ENCODE assay signal across 20 cellular contexts in the genomic region with DNA sequence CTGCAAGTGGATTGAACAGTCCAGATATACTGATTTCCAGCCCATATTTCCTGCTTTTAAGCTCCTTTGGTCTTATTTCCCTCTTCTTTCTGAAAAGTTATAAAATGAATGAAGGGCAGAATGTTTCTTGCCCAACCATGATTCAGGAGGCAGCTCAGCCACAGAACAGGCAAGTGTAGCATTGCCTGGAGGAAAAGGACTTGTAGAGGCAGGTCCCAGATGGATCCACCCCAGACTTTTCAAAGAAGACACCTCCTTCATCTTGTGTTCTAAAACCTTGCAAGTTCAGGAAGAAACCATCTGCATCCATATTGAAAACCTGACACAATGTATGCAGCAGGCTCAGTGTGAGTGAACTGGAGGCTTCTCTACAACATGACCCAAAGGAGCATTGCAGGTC. TPM values are rescaled to one million over a fixed set of nuclear protein-coding genes. Genes with fewer than 3 reads are reported as not detected.
"Had no signal": no experiment of that assay in that cellular context is flagged by ENCODE, and none has a peak within 500 bp of the region (broad histone marks: within the 10 kb centered on the region; RNA-seq: fewer than 3 reads in every experiment).

A gene with protein sequence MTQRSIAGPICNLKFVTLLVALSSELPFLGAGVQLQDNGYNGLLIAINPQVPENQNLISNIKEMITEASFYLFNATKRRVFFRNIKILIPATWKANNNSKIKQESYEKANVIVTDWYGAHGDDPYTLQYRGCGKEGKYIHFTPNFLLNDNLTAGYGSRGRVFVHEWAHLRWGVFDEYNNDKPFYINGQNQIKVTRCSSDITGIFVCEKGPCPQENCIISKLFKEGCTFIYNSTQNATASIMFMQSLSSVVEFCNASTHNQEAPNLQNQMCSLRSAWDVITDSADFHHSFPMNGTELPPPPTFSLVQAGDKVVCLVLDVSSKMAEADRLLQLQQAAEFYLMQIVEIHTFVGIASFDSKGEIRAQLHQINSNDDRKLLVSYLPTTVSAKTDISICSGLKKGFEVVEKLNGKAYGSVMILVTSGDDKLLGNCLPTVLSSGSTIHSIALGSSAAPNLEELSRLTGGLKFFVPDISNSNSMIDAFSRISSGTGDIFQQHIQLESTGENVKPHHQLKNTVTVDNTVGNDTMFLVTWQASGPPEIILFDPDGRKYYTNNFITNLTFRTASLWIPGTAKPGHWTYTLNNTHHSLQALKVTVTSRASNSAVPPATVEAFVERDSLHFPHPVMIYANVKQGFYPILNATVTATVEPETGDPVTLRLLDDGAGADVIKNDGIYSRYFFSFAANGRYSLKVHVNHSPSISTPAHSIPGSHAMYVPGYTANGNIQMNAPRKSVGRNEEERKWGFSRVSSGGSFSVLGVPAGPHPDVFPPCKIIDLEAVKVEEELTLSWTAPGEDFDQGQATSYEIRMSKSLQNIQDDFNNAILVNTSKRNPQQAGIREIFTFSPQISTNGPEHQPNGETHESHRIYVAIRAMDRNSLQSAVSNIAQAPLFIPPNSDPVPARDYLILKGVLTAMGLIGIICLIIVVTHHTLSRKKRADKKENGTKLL (plus strand): TSS at position 299 of the 400 bp plus-strand sequence. CDS start 77 bp downstream, at position 376.

- H3K36me3 ChIP-seq: colonic mucosa, left lung, prostate gland, right atrium auricular region, thoracic aorta, upper lobe of right lung had no signal

- H3K4me2 ChIP-seq: SK-N-SH had no signal

- H3K9me2 ChIP-seq: SK-N-SH had no signal

- H3K4me3 ChIP-seq: body of pancreas, colonic mucosa, left lung, mucosa of descending colon, prostate gland, right atrium auricular region, thoracic aorta, upper lobe of right lung had no signal

- H3K27ac ChIP-seq: body of pancreas, colonic mucosa, left lung, prostate gland, right atrium auricular region, thoracic aorta, upper lobe of right lung had no signal

- H3K9me3 ChIP-seq: body of pancreas, colonic mucosa, left lung, mucosa of descending colon, prostate gland, right atrium auricular region, SK-N-SH, thoracic aorta, upper lobe of right lung had no signal

- H3K27me3 ChIP-seq: body of pancreas, colonic mucosa, left lung, right atrium auricular region, upper lobe of right lung had no signal

- H3K9ac ChIP-seq: SK-N-SH had no signal

- H3K4me1 ChIP-seq: body of pancreas, colonic mucosa, prostate gland, right atrium auricular region had no signal

- DNase-seq: activated CD4-positive, alpha-beta T cell treated with anti-CD3 and anti-CD28 coated beads for 36 hours; activated CD4-positive, alpha-beta T cell treated with anti-CD3 and anti-CD28 coated beads, Interleukin-2, amount 50 U/mL, for 48 hours; activated naive CD8-positive, alpha-beta T cell treated with anti-CD3 and anti-CD28 coated beads for 36 hours; body of pancreas; colonic mucosa; foreskin melanocyte; glutamatergic neuron; hypothalamus; kidney; left lung; mucosa of descending colon; naive B cell; SK-N-SH; T-cell; upper lobe of right lung had no signal

RNA-seq across cellular contexts. Expression of the gene that starts here (rescaled TPM):
- total RNA-seq: activated CD4-positive, alpha-beta T cell treated with anti-CD3 and anti-CD28 coated beads for 36 hours; activated naive CD8-positive, alpha-beta T cell treated with anti-CD3 and anti-CD28 coated beads for 36 hours; activated T-helper 1 cell treated with anti-CD3 and anti-CD28 coated beads, Interleukin-12 subunit alpha, Interleukin-12 subunit beta, Interleukin-2, Interleukin-4 antibody, amounts not matched to agents 30 ng/mL and 10 ng/mL and 1 ng/mL, durations not matched to agents 14 hours and 24 hours and 36 hours; body of pancreas; kidney; neural crest cell; right atrium auricular region; T-cell; upper lobe of right lung had no signal
